32 cellular contexts compared by ENCODE assay signal in the genomic region with DNA sequence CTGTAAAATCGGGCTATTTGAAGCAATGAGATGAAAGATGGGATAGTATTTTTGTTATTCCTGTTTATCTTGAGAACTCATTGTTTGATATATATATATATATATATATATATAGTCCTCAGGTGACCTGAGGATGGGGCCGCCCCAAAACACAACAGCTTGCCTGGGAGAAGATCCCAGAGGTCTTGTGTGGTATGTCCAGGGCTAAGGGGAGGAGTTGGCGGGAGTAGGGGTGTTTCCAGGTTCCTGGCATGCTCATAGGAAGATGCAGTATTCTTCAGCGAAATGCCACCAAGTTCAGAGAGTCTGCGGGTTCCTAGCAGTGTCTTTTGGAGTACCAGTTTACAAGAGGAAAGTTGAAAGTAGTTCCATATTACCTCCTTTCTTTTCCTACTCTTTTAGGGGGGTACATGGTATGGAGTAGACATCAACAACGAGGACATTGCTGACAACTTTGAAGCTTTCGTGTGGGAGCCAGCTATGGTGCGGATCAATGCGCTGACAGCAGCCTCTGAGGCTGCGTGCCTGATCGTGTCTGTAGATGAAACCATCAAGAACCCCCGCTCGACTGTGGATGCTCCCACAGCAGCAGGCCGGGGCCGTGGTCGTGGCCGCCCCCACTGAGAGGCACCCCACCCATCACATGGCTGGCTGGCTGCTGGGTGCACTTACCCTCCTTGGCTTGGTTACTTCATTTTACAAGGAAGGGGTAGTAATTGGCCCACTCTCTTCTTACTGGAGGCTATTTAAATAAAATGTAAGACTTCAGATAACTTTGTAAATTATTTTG. TPM values are rescaled to one million over a fixed set of nuclear protein-coding genes. Genes with fewer than 3 reads are reported as not detected.
"Had no signal": no experiment of that assay in that cellular context is flagged by ENCODE, and none has a peak within 500 bp of the region (broad histone marks: within the 10 kb centered on the region; RNA-seq: fewer than 3 reads in every experiment).

No MANE protein-coding gene starts in this region.

- FAIRE-seq: astrocyte, keratinocyte, urothelium cell line had no signal

- DNase-seq: activated CD4-positive, alpha-beta T cell treated with anti-CD3 and anti-CD28 coated beads for 1 hour; activated CD4-positive, alpha-beta T cell treated with anti-CD3 and anti-CD28 coated beads, Interleukin-2, amount 50 U/mL, for 1 hour; activated CD8-positive, alpha-beta T cell treated with anti-CD3 and anti-CD28 coated beads for 36 hours; activated gamma-delta T cell treated with Interleukin-2 at 50 U/mL for 16 hours; activated naive CD4-positive, alpha-beta T cell treated with anti-CD3 and anti-CD28 coated beads, Interleukin-2, amount 50 U/mL, for 16 hours; activated T-cell treated with anti-CD3 and anti-CD28 coated beads, Interleukin-2, amount 50 U/mL, for 48 hours; amniotic stem cell; brain microvascular endothelial cell; effector memory CD4-positive, alpha-beta T cell; erythroblast; left colon; mammary epithelial cell; naive thymus-derived CD4-positive, alpha-beta T cell; occipital lobe; right cardiac atrium; spleen; stimulated activated naive CD4-positive, alpha-beta T cell treated with Interleukin-2 at 50 U/mL for 16 hours; T-helper 17 cell; T1000 had no signal

- H3K4me2 ChIP-seq: hepatocyte had no signal

- H3K4me3 ChIP-seq: coronary artery, dorsolateral prefrontal cortex, gastroesophageal sphincter, hepatocyte, spleen, tibial nerve had no signal

- H3K9me3 ChIP-seq: gastroesophageal sphincter, spleen, tibial nerve had no signal

- ATAC-seq: activated CD8-positive, alpha-beta T cell treated with anti-CD3 and anti-CD28 coated beads for 36 hours; gastroesophageal sphincter; left colon; naive thymus-derived CD4-positive, alpha-beta T cell; right cardiac atrium; T-helper 17 cell; WTC11 had no signal

- H3K27ac ChIP-seq: brain microvascular endothelial cell, coronary artery, gastroesophageal sphincter, hepatocyte, spleen, tibial nerve had no signal

- H2AFZ ChIP-seq: hepatocyte had no signal

- H3K27me3 ChIP-seq: brain microvascular endothelial cell, dorsolateral prefrontal cortex, gastroesophageal sphincter, hepatocyte, spleen, tibial nerve had no signal

- H3K79me2 ChIP-seq: hepatocyte had no signal

- H3K4me1 ChIP-seq: gastroesophageal sphincter, spleen, tibial nerve had no signal

RNA-seq across cellular contexts. Expression of gene EGR4, which starts 40.9 kb away (rescaled TPM):
- total RNA-seq: astrocyte, cardiac septum, gastroesophageal sphincter, left colon, liver, neural crest cell, occipital lobe, right cardiac atrium, spleen, temporal lobe, tibial nerve had no signal
- polyA plus RNA-seq: keratinocyte; naive thymus-derived CD4-positive, alpha-beta T cell had no signal
